Comparison of ENCODE assay signal across 9 cellular contexts in the genomic region with DNA sequence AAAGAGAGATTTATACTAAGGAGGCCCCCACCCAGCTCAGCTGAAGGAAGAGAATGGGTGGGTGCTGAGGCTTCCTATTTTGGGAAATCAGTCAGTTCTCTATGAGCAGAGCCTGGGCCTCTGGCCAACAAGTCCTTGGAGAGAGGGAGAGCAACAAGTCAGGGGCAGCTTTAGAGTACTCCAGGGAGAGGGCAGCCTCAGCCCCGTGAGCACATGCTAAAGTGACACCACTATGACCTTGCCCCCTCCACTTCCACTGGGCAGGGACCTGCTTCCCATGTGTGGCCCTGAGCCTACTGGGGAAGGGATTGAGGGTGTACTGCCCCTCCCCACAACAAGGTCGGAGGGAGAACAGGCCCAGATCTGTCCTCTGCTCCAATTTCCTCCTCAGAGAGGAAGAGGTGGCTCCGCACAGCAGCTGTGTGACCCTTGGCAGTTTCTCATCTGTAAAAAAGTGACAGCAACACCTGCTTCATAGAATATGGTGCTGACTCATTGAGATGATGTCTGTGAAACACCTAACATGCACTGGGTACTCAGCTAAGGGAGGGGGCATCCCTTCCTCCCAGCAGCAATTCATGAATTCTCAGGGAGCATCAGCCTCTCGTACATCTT.
DNase-seq lines count a peak whose midpoint lies in the region; ATAC-seq and TF ChIP-seq lines count a peak whose summit lies in the region.
"Had no signal": no experiment of that assay in that cellular context is flagged by ENCODE, and none has a peak within 500 bp of the region (broad histone marks: within the 10 kb centered on the region; RNA-seq: fewer than 3 reads in every experiment).

No MANE protein-coding gene starts in this region.

- H3K79me2 ChIP-seq in trophoblast cell (ENCODE audit: control insufficient read depth, insufficient read depth, low read length, poor library complexity): no peaks in the 10 kb centered on the region

- no peaks in the 10 kb centered on the region for H3K27me3 ChIP-seq in trophoblast cell (ENCODE audit: insufficient read depth, low read length)

- ATAC-seq in GM21786 (IDR thresholded peaks at IDR 0.05; ENCODE audit: unreplicated experiment): peak; percentile 91
- ATAC-seq in left lobe of liver: peak; percentile 26

- H3K9me3 ChIP-seq in trophoblast cell (ENCODE audit: insufficient read depth, low read depth, low read length): no peaks in the 10 kb centered on the region

- no peak overlapping the region for H4K12ac ChIP-seq in trophoblast cell (ENCODE audit: low read depth, low read length)

- H3K14ac ChIP-seq in trophoblast cell (ENCODE audit: low read length): no peak overlapping the region

- no peak overlapping the region for H3K4ac ChIP-seq in trophoblast cell (ENCODE audit: low read depth, low read length)

- DNase-seq in GM13976 (ENCODE audit: low spot score) (peak; percentile 28), NCI-H524 treated with DMSO at 0.1 percent for 48 hours (lab: John Stamatoyannopoulos, UW) (peak; percentile 28), left lobe of liver (ENCODE audit: low spot score) (no peak), trophoblast cell (no peak), NCI-H1105 (lab: John Stamatoyannopoulos, UW) (no peak)
- DNase-seq in activated naive CD4-positive, alpha-beta T cell treated with anti-CD3 and anti-CD28 coated beads, Interleukin-2, amount 10 ng/mL, durations not matched to agents 7 days and 5 days: no peak
- no peak for DNase-seq in stimulated activated CD4-positive, alpha-beta T cell treated with anti-CD3 and anti-CD28 coated beads, Interleukin-4, amount 100 ng/mL, for 4 hours
- DNase-seq: activated T-cell treated with anti-CD3 and anti-CD28 coated beads, Interleukin-2, amount 50 U/mL, for 72 hours had no signal

- peaks cover 7% of the 10 kb centered on the region for H3K4me1 Mint-ChIP-seq in activated naive CD4-positive, alpha-beta T cell treated with anti-CD3 and anti-CD28 coated beads, Interleukin-2, amount 10 ng/mL, durations not matched to agents 7 days and 5 days

- H4K91ac ChIP-seq in trophoblast cell (ENCODE audit: low read depth, low read length): no peak overlapping the region

- no peak overlapping the region for H2BK5ac ChIP-seq in trophoblast cell (ENCODE audit: low read depth, low read length, poor library complexity)

- H3K27ac Mint-ChIP-seq in activated naive CD4-positive, alpha-beta T cell treated with anti-CD3 and anti-CD28 coated beads, Interleukin-2, amount 10 ng/mL, durations not matched to agents 7 days and 5 days: no peak overlapping the region
- H3K27ac Mint-ChIP-seq: activated T-cell treated with anti-CD3 and anti-CD28 coated beads, Interleukin-2, amount 50 U/mL, for 72 hours had no signal

- no CpG with 5 or more reads among the region's 4 CpGs for WGBS in trophoblast cell (ENCODE audit: extremely low coverage, insufficient coverage, insufficient read length)

- CTCF ChIA-PET in activated naive CD4-positive, alpha-beta T cell treated with anti-CD3 and anti-CD28 coated beads, Interleukin-2, amount 10 ng/mL, durations not matched to agents 7 days and 5 days (lab: Charles Lee): interaction anchor here (1.1 kb wide), 1 partner anchor 9 kb away, joined by 4 read pairs; no protein-coding TSS in a partner anchor

- no peak overlapping the region for H2AK5ac ChIP-seq in trophoblast cell (ENCODE audit: low read length)

- no peak overlapping the region for H3K4me3 ChIP-seq in trophoblast cell (ENCODE audit: low read depth, low read length)

- in situ Hi-C loops in GM13976 (cut with MboI; ENCODE audit: low sequenced_read_pairs, unreplicated experiment): loop anchor here (25.0 kb wide), 1 partner anchor 247 kb away; no protein-coding TSS in a partner anchor

- no peaks in the 10 kb centered on the region for H3K9me3 Mint-ChIP-seq in activated naive CD4-positive, alpha-beta T cell treated with anti-CD3 and anti-CD28 coated beads, Interleukin-2, amount 10 ng/mL, durations not matched to agents 7 days and 5 days
- H3K9me3 Mint-ChIP-seq: activated T-cell treated with anti-CD3 and anti-CD28 coated beads, Interleukin-2, amount 50 U/mL, for 72 hours had no signal

- H2BK120ac ChIP-seq in trophoblast cell (ENCODE audit: insufficient read depth, low read length, poor library complexity): no peak overlapping the region

- H3K4me1 ChIP-seq in trophoblast cell (ENCODE audit: control insufficient read depth in 1 of 2, insufficient read depth in 2 of 2, low read length in 2 of 2): peaks cover 3 to 18% of the 10 kb centered on the region in 2 experiments

- H2BK12ac ChIP-seq in trophoblast cell (ENCODE audit: low read length): no peak overlapping the region

- H3K27ac ChIP-seq in trophoblast cell (ENCODE audit: low read depth, low read length): no peak overlapping the region

- no peak for TF ChIP-seq CTCF in GM13976 (IDR thresholded peaks at IDR 0.05; ENCODE audit: borderline replicate concordance, control extremely low read depth, extremely low read depth, insufficient read depth, missing control alignments)

- no peaks in the 10 kb centered on the region for H3K79me1 ChIP-seq in trophoblast cell (ENCODE audit: low read length)

- H3K4me2 ChIP-seq in trophoblast cell (ENCODE audit: low read length): no peak overlapping the region

- no peak overlapping the region for H3K23ac ChIP-seq in trophoblast cell (ENCODE audit: low read length)

- H4K8ac ChIP-seq in trophoblast cell (ENCODE audit: low read depth, low read length): no peak overlapping the region

- H2AFZ ChIP-seq in trophoblast cell (ENCODE audit: insufficient read depth, low read length, poor library complexity): no peak overlapping the region

- H3K36me3 ChIP-seq in trophoblast cell (ENCODE audit: control insufficient read depth in 1 of 2, insufficient read depth in 2 of 2, low read length in 2 of 2): no peaks in the 10 kb centered on the region

- no peak overlapping the region for H3K4me3 Mint-ChIP-seq in activated naive CD4-positive, alpha-beta T cell treated with anti-CD3 and anti-CD28 coated beads, Interleukin-2, amount 10 ng/mL, durations not matched to agents 7 days and 5 days
- H3K4me3 Mint-ChIP-seq: activated T-cell treated with anti-CD3 and anti-CD28 coated beads, Interleukin-2, amount 50 U/mL, for 72 hours had no signal

- H3K18ac ChIP-seq in trophoblast cell (ENCODE audit: low read length): no peak overlapping the region

- peaks cover 16% of the 10 kb centered on the region for H3K27me3 Mint-ChIP-seq in activated naive CD4-positive, alpha-beta T cell treated with anti-CD3 and anti-CD28 coated beads, Interleukin-2, amount 10 ng/mL, durations not matched to agents 7 days and 5 days

- no peaks in the 10 kb centered on the region for H3K36me3 Mint-ChIP-seq in activated naive CD4-positive, alpha-beta T cell treated with anti-CD3 and anti-CD28 coated beads, Interleukin-2, amount 10 ng/mL, durations not matched to agents 7 days and 5 days

- no peak overlapping the region for H3K9ac ChIP-seq in trophoblast cell (ENCODE audit: low read length)

Comparison
In these comparisons a context has a peak if more than half of its experiments do, and no peak if none do; other contexts are left out.
1. DNase-seq: peak in GM13976 (single experiment) and NCI-H524 treated with DMSO at 0.1 percent for 48 hours (single experiment); none in left lobe of liver (single experiment), trophoblast cell (0 of 2), activated naive CD4-positive, alpha-beta T cell treated with anti-CD3 and anti-CD28 coated beads, Interleukin-2, amount 10 ng/mL, durations not matched to agents 7 days and 5 days (single experiment), NCI-H1105 (single experiment) and stimulated activated CD4-positive, alpha-beta T cell treated with anti-CD3 and anti-CD28 coated beads, Interleukin-4, amount 100 ng/mL, for 4 hours (0 of 2).